9 cellular contexts compared by ENCODE assay signal in the genomic region with DNA sequence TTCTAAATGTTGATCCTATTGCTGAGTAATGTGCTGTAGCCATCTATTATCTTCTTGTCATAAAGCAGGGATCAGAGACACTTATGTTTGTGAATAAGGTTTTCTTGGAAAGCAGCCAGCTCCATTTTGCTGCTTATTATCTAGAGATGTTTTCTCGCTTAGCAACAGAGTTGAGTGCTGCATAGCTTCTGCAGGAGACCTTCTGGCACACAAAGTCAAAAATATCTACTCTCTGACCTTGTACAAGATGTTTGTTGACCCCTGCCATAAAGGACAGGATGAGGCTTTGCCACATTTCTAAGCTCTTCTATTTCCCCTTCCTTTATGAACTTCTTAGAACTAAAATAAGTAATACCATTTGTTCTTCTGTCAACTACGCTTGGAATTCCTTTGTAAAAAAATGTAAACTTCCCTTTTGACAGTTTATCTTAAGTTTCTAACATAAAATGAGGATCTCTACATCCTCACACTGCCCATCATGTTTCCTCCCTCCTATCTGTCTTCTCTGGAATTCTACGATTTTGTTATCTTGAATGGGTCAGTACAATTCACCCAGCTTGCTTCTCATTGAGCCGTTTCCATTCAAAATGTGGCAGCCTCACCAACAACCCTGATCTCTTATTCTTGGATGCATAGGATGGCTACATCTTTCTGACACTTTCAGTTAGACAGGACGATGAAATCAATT.
A peak's percentile ranks its signal among the peaks of the same experiment; 100 is the strongest.
DNase-seq lines count a peak whose midpoint lies in the region; ATAC-seq and TF ChIP-seq lines count a peak whose summit lies in the region.
"Had no signal": no experiment of that assay in that cellular context is flagged by ENCODE, and none has a peak within 500 bp of the region (broad histone marks: within the 10 kb centered on the region; RNA-seq: fewer than 3 reads in every experiment).

No MANE protein-coding gene starts in this region.

- TF ChIP-seq CTCF in brain microvascular endothelial cell (IDR thresholded peaks at IDR 0.05; ENCODE audit: low read depth, low read length, missing control alignments) (no peak), liver (IDR thresholded peaks at IDR 0.05; ENCODE audit: low read depth, low read length, missing input control) (no peak)

- 51% methylated on average over 5 of the region's 5 CpGs for WGBS in liver

- TF ChIP-seq RAD21 in liver (IDR thresholded peaks at IDR 0.05) = peak; percentile 6 to 12

- in situ Hi-C loops in brain microvascular endothelial cell (cut with HindIII; ENCODE audit: low pct_ligation_motif_present, low sequenced_read_pairs) = no loop called here

- DNase-seq in ELR (ENCODE audit: low read depth) (peak; percentile 39), NCI-H2107 (lab: John Stamatoyannopoulos, UW) (peak; percentile 3), brain microvascular endothelial cell (peak; percentile 92)
- no peak for DNase-seq in activated CD4-positive, alpha-beta T cell treated with anti-CD3 and anti-CD28 coated beads for 48 hours
- no peak for DNase-seq in activated naive CD4-positive, alpha-beta T cell treated with anti-CD3 and anti-CD28 coated beads, Interleukin-2, amount 50 U/mL, for 16 hours
- no peak for DNase-seq in activated naive CD4-positive, alpha-beta T cell treated with Interleukin-2 at 50 U/mL for 16 hours
- DNase-seq: activated naive CD4-positive, alpha-beta T cell treated with anti-CD3 and anti-CD28 coated beads for 36 hours had no signal

- no peak overlapping the region for H3K4me3 ChIP-seq in brain microvascular endothelial cell (ENCODE audit: low read depth, low read length)
- H3K4me3 ChIP-seq in liver (ENCODE audit: low read depth in 1 of 3, low read length in 3 of 3) = no peak overlapping the region

- peak overlapping the region; percentile 59 for H3K27ac ChIP-seq in brain microvascular endothelial cell
- no peak overlapping the region for H3K27ac ChIP-seq in liver (ENCODE audit: low read depth in 1 of 2, low read length in 2 of 2)

- ATAC-seq in GM21576 (IDR thresholded peaks at IDR 0.05; ENCODE audit: unreplicated experiment) = no peak

- H3K36me3 ChIP-seq in brain microvascular endothelial cell (replicated peaks) (no peaks in the 10 kb centered on the region), liver (ENCODE audit: control insufficient read depth in 4 of 4, insufficient read depth in 3 of 4, low read depth in 1 of 4, low read length in 3 of 4) (no peaks in the 10 kb centered on the region)

- H3K27me3 ChIP-seq in brain microvascular endothelial cell (replicated peaks) = no peaks in the 10 kb centered on the region
- H3K27me3 ChIP-seq in liver (ENCODE audit: control insufficient read depth in 4 of 4, insufficient read depth in 4 of 4, low read length in 3 of 4) = no peaks in the 10 kb centered on the region

- H3K4me1 ChIP-seq in liver (ENCODE audit: control insufficient read depth in 4 of 4, insufficient read depth in 4 of 4, low read length in 3 of 4) = no peaks in the 10 kb centered on the region

- no peaks in the 10 kb centered on the region for H3K9me3 ChIP-seq in liver (ENCODE audit: control insufficient read depth in 4 of 4, low read length in 3 of 4)

- no peak overlapping the region for H3K9ac ChIP-seq in liver (ENCODE audit: low read depth in 1 of 2, low read length in 2 of 2)

TF ChIP-seq in liver, 16 proteins besides CTCF, POLR2A, EP300 and RAD21:
- TF ChIP-seq NR2F2 (IDR thresholded peaks at IDR 0.05) (peak; percentile 100), MAX (IDR thresholded peaks at IDR 0.05) (peak; percentile 17), ATF3 (IDR thresholded peaks at IDR 0.05) (no peak), JUND (IDR thresholded peaks at IDR 0.05) (no peak), HNF4G (IDR thresholded peaks at IDR 0.05) (no peak), EGR1 (IDR thresholded peaks at IDR 0.05; ENCODE audit: low read depth in 2 of 2) (no peak), TAF1 (conservative IDR thresholded peaks at IDR 0.05) (no peak), YY1 (IDR thresholded peaks at IDR 0.05) (no peak), RXRA (IDR thresholded peaks at IDR 0.05) (no peak), HNF4A (conservative IDR thresholded peaks at IDR 0.05) (no peak), GABPA (IDR thresholded peaks at IDR 0.05 in 1 of 2, conservative IDR thresholded peaks at IDR 0.05 in 1 of 2) (no peak), FOXA2 (IDR thresholded peaks at IDR 0.05) (no peak)

Comparison
In these comparisons a context has a peak if more than half of its experiments do, and no peak if none do; other contexts are left out.
1. DNase-seq: peak in ELR (single experiment), NCI-H2107 (single experiment) and brain microvascular endothelial cell (single experiment); none in activated CD4-positive, alpha-beta T cell treated with anti-CD3 and anti-CD28 coated beads for 48 hours (single experiment), activated naive CD4-positive, alpha-beta T cell treated with anti-CD3 and anti-CD28 coated beads, Interleukin-2, amount 50 U/mL, for 16 hours (single experiment) and activated naive CD4-positive, alpha-beta T cell treated with Interleukin-2 at 50 U/mL for 16 hours (single experiment).